In the genomic region with DNA sequence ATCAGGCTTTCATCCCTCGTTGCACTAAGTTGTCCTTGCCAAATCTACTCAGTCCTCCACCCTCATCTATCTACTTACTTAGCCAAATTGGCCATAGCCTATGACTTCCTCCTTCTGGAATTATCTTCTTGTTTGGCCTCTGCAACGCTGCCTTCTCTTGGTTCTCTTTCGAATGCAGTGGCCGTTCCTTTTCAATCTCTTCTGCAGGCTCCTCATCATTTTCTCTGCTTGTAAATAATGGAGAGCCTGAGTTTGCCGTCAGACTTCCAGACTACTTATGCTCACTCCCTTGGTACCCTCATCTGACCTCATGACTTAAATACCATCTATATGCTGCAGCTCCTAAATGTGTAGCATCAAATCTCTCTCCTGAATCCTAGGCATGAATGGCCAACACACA, we compare ENCODE assay signal across 37 cellular contexts.
"Had no signal": no experiment of that assay in that cellular context is flagged by ENCODE, and none has a peak within 500 bp of the region (broad histone marks: within the 10 kb centered on the region; RNA-seq: fewer than 3 reads in every experiment).

No MANE protein-coding gene starts in this region.

- H3K9me3 Mint-ChIP-seq: activated B cell treated with CpG ODN at 0.5 μM for 24 hours; activated CD4-positive, alpha-beta memory T cell treated with anti-CD3 and anti-CD28 coated beads for 36 hours; activated CD4-positive, alpha-beta T cell treated with anti-CD3 and anti-CD28 coated beads, Interleukin-2, amount 10 ng/mL, durations not matched to agents 24 days and 14 days; activated naive CD4-positive, alpha-beta T cell treated with anti-CD3 and anti-CD28 coated beads for 36 hours; activated naive CD4-positive, alpha-beta T cell treated with anti-CD3 and anti-CD28 coated beads, Interleukin-2, amount 50 U/mL, for 24 hours; activated naive CD8-positive, alpha-beta T cell treated with anti-CD3 and anti-CD28 coated beads for 36 hours; activated naive CD8-positive, alpha-beta T cell treated with anti-CD3 and anti-CD28 coated beads, Interleukin-2, amount 50 U/mL, for 24 hours; activated T-helper 1 cell treated with anti-CD3 and anti-CD28 coated beads, Interleukin-12 subunit alpha, Interleukin-12 subunit beta, Interleukin-2, Interleukin-4 antibody, amounts not matched to agents 30 ng/mL and 10 ng/mL and 1 ng/mL, durations not matched to agents 14 hours and 24 hours and 36 hours; activated T-helper 2 cell treated with anti-CD3 and anti-CD28 coated beads, Interferon-gamma antibody, Interleukin-2, Interleukin-4, amounts not matched to agents 10 μg/mL and 5 μg/mL and 100 μg/mL, durations not matched to agents 14 hours and 24 hours and 36 hours; dendritic cell treated with granulocyte-macrophage colony-stimulating factor and Interleukin-4, amounts not matched to agents 40 ng/mL and 50 ng/mL, for 4 days; effector memory CD8-positive, alpha-beta T cell; T-cell; T-helper 1 cell treated with Interleukin-12 subunit alpha and Interleukin-12 subunit beta and Interleukin-4 antibody, amounts not matched to agents 30 μg/mL and 1 μg/mL, for 36 hours had no signal

- H3K27ac Mint-ChIP-seq: activated B cell treated with CpG ODN at 0.5 μM for 24 hours; activated CD4-positive, alpha-beta memory T cell treated with anti-CD3 and anti-CD28 coated beads for 36 hours; activated CD4-positive, alpha-beta T cell treated with anti-CD3 and anti-CD28 coated beads for 36 hours; activated CD4-positive, alpha-beta T cell treated with anti-CD3 and anti-CD28 coated beads, Interleukin-2, amount 10 ng/mL, durations not matched to agents 24 days and 14 days; activated CD8-positive, alpha-beta memory T cell treated with anti-CD3 and anti-CD28 coated beads, Interleukin-2, amount 10 ng/mL, durations not matched to agents 7 days and 5 days; activated CD8-positive, alpha-beta T cell treated with anti-CD3 and anti-CD28 coated beads, Interleukin-2, amount 10 ng/mL, durations not matched to agents 7 days and 5 days; activated naive CD4-positive, alpha-beta T cell treated with anti-CD3 and anti-CD28 coated beads for 36 hours; activated naive CD8-positive, alpha-beta T cell treated with anti-CD3 and anti-CD28 coated beads for 36 hours; activated naive CD8-positive, alpha-beta T cell treated with anti-CD3 and anti-CD28 coated beads, Interleukin-2, amount 50 U/mL, for 24 hours; activated T-helper 1 cell treated with anti-CD3 and anti-CD28 coated beads, Interleukin-12 subunit alpha, Interleukin-12 subunit beta, Interleukin-2, Interleukin-4 antibody, amounts not matched to agents 30 ng/mL and 10 ng/mL and 1 ng/mL, durations not matched to agents 14 hours and 24 hours and 36 hours; activated T-helper 2 cell treated with anti-CD3 and anti-CD28 coated beads, Interferon-gamma antibody, Interleukin-2, Interleukin-4, amounts not matched to agents 10 μg/mL and 5 μg/mL and 100 μg/mL, durations not matched to agents 14 hours and 24 hours and 36 hours; dendritic cell treated with granulocyte-macrophage colony-stimulating factor and Interleukin-4, amounts not matched to agents 40 ng/mL and 50 ng/mL, for 4 days; effector memory CD8-positive, alpha-beta T cell; T-cell; T-helper 1 cell treated with Interleukin-12 subunit alpha and Interleukin-12 subunit beta and Interleukin-4 antibody, amounts not matched to agents 30 μg/mL and 1 μg/mL, for 36 hours had no signal

- H3K27me3 Mint-ChIP-seq: activated CD4-positive, alpha-beta memory T cell treated with anti-CD3 and anti-CD28 coated beads for 36 hours had no signal

- H3K36me3 ChIP-seq: adrenal gland, cardiac muscle cell, esophagus squamous epithelium, gastroesophageal sphincter, heart right ventricle, WERI-Rb-1 had no signal

- DNase-seq: activated B cell treated with CpG ODN at 0.5 μM for 24 hours; activated CD4-positive, alpha-beta memory T cell treated with anti-CD3 and anti-CD28 coated beads for 36 hours; activated CD4-positive, alpha-beta T cell treated with anti-CD3 and anti-CD28 coated beads for 36 hours; activated CD4-positive, alpha-beta T cell treated with anti-CD3 and anti-CD28 coated beads, Interleukin-2, amount 10 ng/mL, durations not matched to agents 24 days and 14 days; activated CD8-positive, alpha-beta memory T cell treated with anti-CD3 and anti-CD28 coated beads, Interleukin-2, amount 10 ng/mL, durations not matched to agents 7 days and 5 days; activated CD8-positive, alpha-beta memory T cell treated with anti-CD3 and anti-CD28 coated beads, Interleukin-2, amount 50 U/mL, for 4 hours; activated CD8-positive, alpha-beta T cell treated with anti-CD3 and anti-CD28 coated beads, Interleukin-2, amount 10 ng/mL, durations not matched to agents 7 days and 5 days; activated effector memory CD4-positive, alpha-beta T cell treated with anti-CD3 and anti-CD28 coated beads, Interleukin-2, amount 50 U/mL, for 16 hours; activated naive CD4-positive, alpha-beta T cell treated with anti-CD3 and anti-CD28 coated beads for 36 hours; activated naive CD8-positive, alpha-beta T cell treated with anti-CD3 and anti-CD28 coated beads for 36 hours; activated naive CD8-positive, alpha-beta T cell treated with anti-CD3 and anti-CD28 coated beads, Interleukin-2, amount 50 U/mL, for 24 hours; activated T-cell treated with anti-CD3 and anti-CD28 coated beads, Interleukin-2, amount 50 U/mL, for 1 hour; activated T-cell treated with anti-CD3 and anti-CD28 coated beads, Interleukin-2, amount 50 U/mL, for 48 hours; adrenal gland; amygdala; aorta; body of pancreas; central memory CD4-positive, alpha-beta T cell; cerebellar nuclear complex; effector CD4-positive, alpha-beta T cell; effector memory CD8-positive, alpha-beta T cell; erythroblast; esophagus squamous epithelium; foreskin melanocyte; heart right ventricle; T-cell; T1000; WERI-Rb-1 had no signal

- H3K9me3 ChIP-seq: body of pancreas, esophagus squamous epithelium had no signal

- H3K27ac ChIP-seq: adrenal gland, cardiac muscle cell, coronary artery, esophagus squamous epithelium, heart right ventricle, WERI-Rb-1 had no signal

- H3K27me3 ChIP-seq: adrenal gland, body of pancreas, cardiac muscle cell had no signal

- H3K36me3 Mint-ChIP-seq: activated CD4-positive, alpha-beta memory T cell treated with anti-CD3 and anti-CD28 coated beads for 36 hours; activated CD8-positive, alpha-beta memory T cell treated with anti-CD3 and anti-CD28 coated beads, Interleukin-2, amount 10 ng/mL, durations not matched to agents 7 days and 5 days; activated naive CD4-positive, alpha-beta T cell treated with anti-CD3 and anti-CD28 coated beads, Interleukin-2, amount 50 U/mL, for 24 hours; activated naive CD8-positive, alpha-beta T cell treated with anti-CD3 and anti-CD28 coated beads for 36 hours; T-cell had no signal

- H3K4me1 Mint-ChIP-seq: activated B cell treated with CpG ODN at 0.5 μM for 24 hours; activated CD4-positive, alpha-beta T cell treated with anti-CD3 and anti-CD28 coated beads for 36 hours; activated CD4-positive, alpha-beta T cell treated with anti-CD3 and anti-CD28 coated beads, Interleukin-2, amount 10 ng/mL, durations not matched to agents 24 days and 14 days; activated CD8-positive, alpha-beta memory T cell treated with anti-CD3 and anti-CD28 coated beads, Interleukin-2, amount 10 ng/mL, durations not matched to agents 7 days and 5 days; activated naive CD4-positive, alpha-beta T cell treated with anti-CD3 and anti-CD28 coated beads, Interleukin-2, amount 50 U/mL, for 24 hours; activated naive CD8-positive, alpha-beta T cell treated with anti-CD3 and anti-CD28 coated beads for 36 hours; activated naive CD8-positive, alpha-beta T cell treated with anti-CD3 and anti-CD28 coated beads, Interleukin-2, amount 50 U/mL, for 24 hours; T-cell had no signal

- ATAC-seq: activated CD4-positive, alpha-beta T cell treated with anti-CD3 and anti-CD28 coated beads for 36 hours; activated CD4-positive, CD25-positive, alpha-beta regulatory T cell treated with anti-CD3 and anti-CD28 coated beads, Interleukin-2, amount 50 U/mL, for 24 hours; activated CD8-positive, alpha-beta memory T cell treated with anti-CD3 and anti-CD28 coated beads, Interleukin-2, amount 10 ng/mL, durations not matched to agents 7 days and 5 days; activated CD8-positive, alpha-beta T cell treated with anti-CD3 and anti-CD28 coated beads, Interleukin-2, amount 10 ng/mL, durations not matched to agents 7 days and 5 days; activated naive CD8-positive, alpha-beta T cell treated with anti-CD3 and anti-CD28 coated beads, Interleukin-2, amount 50 U/mL, for 24 hours; body of pancreas; effector memory CD8-positive, alpha-beta T cell; gastroesophageal sphincter; heart right ventricle; T-cell had no signal

- H3K4me3 Mint-ChIP-seq: activated B cell treated with CpG ODN at 0.5 μM for 24 hours; activated CD4-positive, alpha-beta memory T cell treated with anti-CD3 and anti-CD28 coated beads for 36 hours; activated CD4-positive, alpha-beta T cell treated with anti-CD3 and anti-CD28 coated beads for 36 hours; activated CD4-positive, alpha-beta T cell treated with anti-CD3 and anti-CD28 coated beads, Interleukin-2, amount 10 ng/mL, durations not matched to agents 24 days and 14 days; activated CD8-positive, alpha-beta memory T cell treated with anti-CD3 and anti-CD28 coated beads, Interleukin-2, amount 10 ng/mL, durations not matched to agents 7 days and 5 days; activated CD8-positive, alpha-beta T cell treated with anti-CD3 and anti-CD28 coated beads, Interleukin-2, amount 10 ng/mL, durations not matched to agents 7 days and 5 days; activated naive CD4-positive, alpha-beta T cell treated with anti-CD3 and anti-CD28 coated beads for 36 hours; activated naive CD4-positive, alpha-beta T cell treated with anti-CD3 and anti-CD28 coated beads, Interleukin-2, amount 50 U/mL, for 24 hours; activated naive CD8-positive, alpha-beta T cell treated with anti-CD3 and anti-CD28 coated beads, Interleukin-2, amount 50 U/mL, for 24 hours; activated T-helper 1 cell treated with anti-CD3 and anti-CD28 coated beads, Interleukin-12 subunit alpha, Interleukin-12 subunit beta, Interleukin-2, Interleukin-4 antibody, amounts not matched to agents 30 ng/mL and 10 ng/mL and 1 ng/mL, durations not matched to agents 14 hours and 24 hours and 36 hours; dendritic cell treated with granulocyte-macrophage colony-stimulating factor and Interleukin-4, amounts not matched to agents 40 ng/mL and 50 ng/mL, for 4 days; effector memory CD8-positive, alpha-beta T cell; T-cell; T-helper 1 cell treated with Interleukin-12 subunit alpha and Interleukin-12 subunit beta and Interleukin-4 antibody, amounts not matched to agents 30 μg/mL and 1 μg/mL, for 36 hours had no signal

- H3K4me1 ChIP-seq: adrenal gland, esophagus squamous epithelium, gastroesophageal sphincter, heart right ventricle had no signal

- H3K4me3 ChIP-seq: adrenal gland, body of pancreas, cardiac muscle cell, coronary artery, esophagus squamous epithelium, gastroesophageal sphincter, heart right ventricle had no signal
